Comparison of ENCODE assay signal across 20 cellular contexts in genomic region chr1:22252248-22252647, GRCh38.
DNase-seq lines count a peak whose midpoint lies in the region; FAIRE-seq and TF ChIP-seq lines count a peak whose summit lies in the region.
"Had no signal": no experiment of that assay in that cellular context is flagged by ENCODE, and none has a peak within 500 bp of the region (broad histone marks: within the 10 kb centered on the region; RNA-seq: fewer than 3 reads in every experiment).

No MANE protein-coding gene starts in this region.

- peaks cover 43% of the 10 kb centered on the region for H3K4me1 Mint-ChIP-seq in astrocyte (ENCODE audit: low read depth, unreplicated experiment)
- H3K4me1 Mint-ChIP-seq in type B pancreatic cell (ENCODE audit: unreplicated experiment), result peaks cover 55% of the 10 kb centered on the region

- no peaks in the 10 kb centered on the region for H3K4me1 ChIP-seq in astrocyte (ENCODE audit: insufficient read depth, low read length)

- H3K27me3 Mint-ChIP-seq in astrocyte (ENCODE audit: low read depth, unreplicated experiment) (peaks cover 15% of the 10 kb centered on the region), type B pancreatic cell (no peaks in the 10 kb centered on the region)

- no peaks in the 10 kb centered on the region for H3K36me3 ChIP-seq in astrocyte (ENCODE audit: insufficient read depth, low read length)

- H3K4me3 ChIP-seq in astrocyte (ENCODE audit: insufficient read depth, low read depth, low read length) (no peak overlapping the region), foreskin fibroblast (ENCODE audit: low read depth in 1 of 2, low read length in 2 of 2) (no peak overlapping the region)
- H3K4me3 ChIP-seq: GM23248 had no signal

- no peak overlapping the region for H3K9ac ChIP-seq in astrocyte (ENCODE audit: low read length)
- H3K9ac ChIP-seq: GM23248 had no signal

- H3K4me3 Mint-ChIP-seq in astrocyte (ENCODE audit: unreplicated experiment) (no peak overlapping the region), type B pancreatic cell (no peak overlapping the region)
- H3K4me3 Mint-ChIP-seq: CD8-positive, alpha-beta memory T cell had no signal

- H3K27ac ChIP-seq in astrocyte (ENCODE audit: low read depth, low read length) (no peak overlapping the region), caudate nucleus (ENCODE audit: low read depth, low read length) (no peak overlapping the region)
- H3K27ac ChIP-seq: 22Rv1, GM23248 had no signal

- H2AFZ ChIP-seq in astrocyte (ENCODE audit: low read depth, low read length), result no peak overlapping the region
- H2AFZ ChIP-seq: GM23248 had no signal

- H3K4me2 ChIP-seq in astrocyte (ENCODE audit: low read length), result no peak overlapping the region

- no peaks in the 10 kb centered on the region for H3K79me2 ChIP-seq in astrocyte (ENCODE audit: insufficient read depth, low read length)

- H3K9me3 Mint-ChIP-seq in astrocyte (ENCODE audit: unreplicated experiment), result no peaks in the 10 kb centered on the region
- H3K9me3 Mint-ChIP-seq in type B pancreatic cell, result no peaks in the 10 kb centered on the region

- no peaks in the 10 kb centered on the region for H3K9me3 ChIP-seq in astrocyte (ENCODE audit: insufficient read depth, low read depth, low read length)

- H3K27me3 ChIP-seq in astrocyte (ENCODE audit: insufficient read depth, low read length), result peaks cover 24% of the 10 kb centered on the region

- DNase-seq in NCI-H1417 (lab: John Stamatoyannopoulos, UW), result peak in 2 of 3 experiments; percentile 34 to 66
- no peak for DNase-seq in NCI-H1417 treated with DMSO at 0.1 percent for 48 hours (lab: John Stamatoyannopoulos, UW)
- peak; percentile 16 for DNase-seq in NCI-H2227 treated with DMSO at 0.1 percent for 48 hours (lab: John Stamatoyannopoulos, UW)
- no peak for DNase-seq in astrocyte (ENCODE audit: low read depth)
- DNase-seq in type B pancreatic cell (ENCODE audit: extremely low spot score, unreplicated experiment), result no peak
- DNase-seq in caudate nucleus (lab: John Stamatoyannopoulos, UW), result no peak
- no peak for DNase-seq in frontal cortex (ENCODE audit: low spot score in 2 of 2)
- no peak for DNase-seq in foreskin fibroblast
- DNase-seq: CD8-positive, alpha-beta memory T cell; GF-D8; GM23248; NCI-H1092; NCI-H1694 treated with DMSO at 0.1 percent for 48 hours; NCI-H446 treated with DMSO at 0.1 percent for 48 hours; NCI-H82 had no signal

- H3K36me3 Mint-ChIP-seq in astrocyte (ENCODE audit: low read depth, unreplicated experiment), result no peaks in the 10 kb centered on the region
- H3K36me3 Mint-ChIP-seq in type B pancreatic cell, result no peaks in the 10 kb centered on the region
- H3K36me3 Mint-ChIP-seq: CD8-positive, alpha-beta memory T cell had no signal

- no peak for TF ChIP-seq CTCF in astrocyte (IDR thresholded peaks at IDR 0.05; ENCODE audit: insufficient read depth, low read depth, low read length)
- TF ChIP-seq CTCF in type B pancreatic cell (conservative IDR thresholded peaks at IDR 0.05), result no peak
- no peak for TF ChIP-seq CTCF in foreskin fibroblast (IDR thresholded peaks at IDR 0.05; ENCODE audit: low read depth, low read length)

- no peak for FAIRE-seq in astrocyte (lab: Jason Lieb, UNC)
- FAIRE-seq in frontal cortex (lab: Jason Lieb, UNC), result no peak
- FAIRE-seq: GM12891, GM18507, HepG2, RCC 7860 had no signal

- H3K27ac Mint-ChIP-seq in astrocyte (ENCODE audit: unreplicated experiment), result peak overlapping the region; percentile 53
- H3K27ac Mint-ChIP-seq in type B pancreatic cell, result peak overlapping the region; percentile 2
- H3K27ac Mint-ChIP-seq: CD8-positive, alpha-beta memory T cell had no signal

- H4K20me1 ChIP-seq in astrocyte (ENCODE audit: insufficient read depth, low read length), result no peaks in the 10 kb centered on the region

Comparison
In these comparisons a context has a peak if more than half of its experiments do, and no peak if none do; other contexts are left out.
1. DNase-seq: peak in NCI-H1417 (2 of 3) and NCI-H2227 treated with DMSO at 0.1 percent for 48 hours (single experiment); none in NCI-H1417 treated with DMSO at 0.1 percent for 48 hours (single experiment), astrocyte (single experiment), type B pancreatic cell (single experiment), caudate nucleus (0 of 61), frontal cortex (0 of 2) and foreskin fibroblast (0 of 2).